9 cellular contexts compared by ENCODE assay signal in the genomic region with DNA sequence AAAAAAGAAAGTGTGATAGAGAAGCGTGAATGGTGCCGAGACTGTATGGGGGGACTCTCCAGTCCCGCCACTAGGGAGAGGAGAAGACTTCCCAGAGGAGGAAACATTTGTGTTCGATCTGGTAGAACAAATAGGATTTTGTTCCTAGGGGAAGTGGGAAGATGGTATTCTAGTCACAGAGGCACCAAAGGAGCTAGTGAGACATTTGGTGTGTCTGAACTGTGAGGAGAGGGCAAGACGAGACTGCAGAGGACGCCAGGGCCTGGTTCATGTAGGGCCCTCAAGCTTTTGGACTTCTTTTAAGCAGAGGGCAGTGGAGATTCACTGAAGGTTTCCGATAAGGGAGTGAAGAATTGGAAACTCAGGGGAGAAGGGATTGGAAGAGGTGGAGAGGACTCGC. TPM values are rescaled to one million over a fixed set of nuclear protein-coding genes. Genes with fewer than 3 reads are reported as not detected.
DNase-seq lines count a peak whose midpoint lies in the region; ATAC-seq and TF ChIP-seq lines count a peak whose summit lies in the region.
"Had no signal": no experiment of that assay in that cellular context is flagged by ENCODE, and none has a peak within 500 bp of the region (broad histone marks: within the 10 kb centered on the region; RNA-seq: fewer than 3 reads in every experiment).

No MANE protein-coding gene starts in this region.

- H2AFZ ChIP-seq in Karpas-422 (ENCODE audit: low read length): no peak overlapping the region

- no peaks in the 10 kb centered on the region for H3K9me2 ChIP-seq in Karpas-422 (replicated peaks; ENCODE audit: insufficient read depth, low read length)

- H3K4me1 ChIP-seq in testis: peaks cover 58% of the 10 kb centered on the region
- peaks cover 10% of the 10 kb centered on the region for H3K4me1 ChIP-seq in prostate gland (replicated peaks)
- peaks cover 32% of the 10 kb centered on the region for H3K4me1 ChIP-seq in Karpas-422 (ENCODE audit: low read length)

- H3K4me3 ChIP-seq in testis (no peak overlapping the region), prostate gland (no peak overlapping the region), Karpas-422 (ENCODE audit: low read length) (no peak overlapping the region)
- H3K4me3 ChIP-seq: GM12878 had no signal

- no peaks in the 10 kb centered on the region for H3K9me3 Mint-ChIP-seq in activated CD4-positive, alpha-beta T cell treated with anti-CD3 and anti-CD28 coated beads, Interleukin-2, amount 10 ng/mL, durations not matched to agents 7 days and 5 days
- no peaks in the 10 kb centered on the region for H3K9me3 Mint-ChIP-seq in activated naive CD8-positive, alpha-beta T cell treated with anti-CD3 and anti-CD28 coated beads, Interleukin-2, amount 50 U/mL, for 24 hours
- no peaks in the 10 kb centered on the region for H3K9me3 Mint-ChIP-seq in memory B cell

- H3K27ac ChIP-seq in testis (peak overlapping the region; percentile 32 to 39), prostate gland (no peak overlapping the region), Karpas-422 (ENCODE audit: low read length) (no peak overlapping the region)

- no peaks in the 10 kb centered on the region for H3K79me2 ChIP-seq in Karpas-422 (ENCODE audit: low read length)

- H3K9ac ChIP-seq in Karpas-422 (ENCODE audit: low read length): no peak overlapping the region

- TF ChIP-seq CTCF in testis (IDR thresholded peaks at IDR 0.05) (no peak), prostate gland (IDR thresholded peaks at IDR 0.05) (no peak)

- H3K9me3 ChIP-seq in testis: no peaks in the 10 kb centered on the region
- H3K9me3 ChIP-seq in prostate gland: no peaks in the 10 kb centered on the region
- H3K9me3 ChIP-seq in Karpas-422 (ENCODE audit: low read length): no peaks in the 10 kb centered on the region

- no peak for ATAC-seq in activated naive CD8-positive, alpha-beta T cell treated with anti-CD3 and anti-CD28 coated beads, Interleukin-2, amount 50 U/mL, for 24 hours
- no peak for ATAC-seq in memory B cell (ENCODE audit: low read depth)

- H3K27me3 ChIP-seq in testis: no peaks in the 10 kb centered on the region
- H3K27me3 ChIP-seq in prostate gland (replicated peaks; ENCODE audit: insufficient read depth): no peaks in the 10 kb centered on the region
- H3K27me3 ChIP-seq in Karpas-422 (ENCODE audit: low read length): no peaks in the 10 kb centered on the region

- no peak overlapping the region for H3K4me2 ChIP-seq in Karpas-422 (ENCODE audit: low read depth, low read length, poor library complexity, severe bottlenecking)

- no peaks in the 10 kb centered on the region for H4K20me1 ChIP-seq in Karpas-422 (ENCODE audit: insufficient read depth, low read depth, low read length)

- POLR2A ChIA-PET in activated CD4-positive, alpha-beta T cell treated with anti-CD3 and anti-CD28 coated beads, Interleukin-2, amount 10 ng/mL, durations not matched to agents 7 days and 5 days (lab: Charles Lee): interaction anchor here (0.7 to 4.4 kb wide), 2 partner anchors 8 to 89 kb away, joined by 7 to 31 read pairs; no protein-coding TSS in a partner anchor

- H3K27me3 Mint-ChIP-seq in activated CD4-positive, alpha-beta T cell treated with anti-CD3 and anti-CD28 coated beads, Interleukin-2, amount 10 ng/mL, durations not matched to agents 7 days and 5 days: no peaks in the 10 kb centered on the region
- no peaks in the 10 kb centered on the region for H3K27me3 Mint-ChIP-seq in activated naive CD8-positive, alpha-beta T cell treated with anti-CD3 and anti-CD28 coated beads, Interleukin-2, amount 50 U/mL, for 24 hours
- no peaks in the 10 kb centered on the region for H3K27me3 Mint-ChIP-seq in memory B cell

- intact Hi-C loops in testis (cut with DNase I; ENCODE audit: low total_unique reads) (no loop called here), prostate gland (cut with DNase I) (no loop called here)

- no peak for DNase-seq in activated CD4-positive, alpha-beta T cell treated with anti-CD3 and anti-CD28 coated beads, Interleukin-2, amount 10 ng/mL, durations not matched to agents 7 days and 5 days
- no peak for DNase-seq in activated CD4-positive, alpha-beta T cell treated with anti-CD3 and anti-CD28 coated beads for 1 hour
- no peak for DNase-seq in activated naive CD8-positive, alpha-beta T cell treated with anti-CD3 and anti-CD28 coated beads, Interleukin-2, amount 50 U/mL, for 24 hours
- DNase-seq in memory B cell (ENCODE audit: low spot score in 2 of 2): no peak
- no peak for DNase-seq in testis
- DNase-seq in prostate gland (ENCODE audit: low spot score): no peak
- DNase-seq in Karpas-422: no peak
- no peak for DNase-seq in DMS79 treated with DMSO at 0.1 percent for 48 hours (lab: John Stamatoyannopoulos, UW)

- H3K27ac Mint-ChIP-seq in activated CD4-positive, alpha-beta T cell treated with anti-CD3 and anti-CD28 coated beads, Interleukin-2, amount 10 ng/mL, durations not matched to agents 7 days and 5 days: peak overlapping the region; percentile 100
- H3K27ac Mint-ChIP-seq in activated naive CD8-positive, alpha-beta T cell treated with anti-CD3 and anti-CD28 coated beads, Interleukin-2, amount 50 U/mL, for 24 hours: peak overlapping the region; percentile 100
- H3K27ac Mint-ChIP-seq in memory B cell: no peak overlapping the region

- H3K4me1 Mint-ChIP-seq in activated CD4-positive, alpha-beta T cell treated with anti-CD3 and anti-CD28 coated beads, Interleukin-2, amount 10 ng/mL, durations not matched to agents 7 days and 5 days: peaks cover 78% of the 10 kb centered on the region
- peaks cover 87% of the 10 kb centered on the region for H3K4me1 Mint-ChIP-seq in activated naive CD8-positive, alpha-beta T cell treated with anti-CD3 and anti-CD28 coated beads, Interleukin-2, amount 50 U/mL, for 24 hours
- peaks cover 55% of the 10 kb centered on the region for H3K4me1 Mint-ChIP-seq in memory B cell

- CTCF ChIA-PET in activated CD4-positive, alpha-beta T cell treated with anti-CD3 and anti-CD28 coated beads, Interleukin-2, amount 10 ng/mL, durations not matched to agents 7 days and 5 days (lab: Charles Lee): interaction anchor here (0.6 to 1.4 kb wide), 4 partner anchors 9 to 84 kb away, joined by 3 to 4 read pairs (median 3); partner anchors contain the start of gene PLK3

- 48 to 50% methylated on average over 8 of the region's 8 CpGs for WGBS in testis, 2 donors
- WGBS in prostate gland: 80% methylated on average over 8 of the region's 8 CpGs

- TF ChIP-seq POLR2A in testis (IDR thresholded peaks at IDR 0.05): no peak
- no peak for TF ChIP-seq POLR2A in prostate gland (IDR thresholded peaks at IDR 0.05)

- H3K4me3 Mint-ChIP-seq in activated CD4-positive, alpha-beta T cell treated with anti-CD3 and anti-CD28 coated beads, Interleukin-2, amount 10 ng/mL, durations not matched to agents 7 days and 5 days: no peak overlapping the region
- peak overlapping the region; percentile 82 for H3K4me3 Mint-ChIP-seq in activated naive CD8-positive, alpha-beta T cell treated with anti-CD3 and anti-CD28 coated beads, Interleukin-2, amount 50 U/mL, for 24 hours
- H3K4me3 Mint-ChIP-seq in memory B cell: peak overlapping the region; percentile 16

- H3K36me3 Mint-ChIP-seq in activated CD4-positive, alpha-beta T cell treated with anti-CD3 and anti-CD28 coated beads, Interleukin-2, amount 10 ng/mL, durations not matched to agents 7 days and 5 days (ENCODE audit: low read depth): peaks cover 50% of the 10 kb centered on the region
- peaks cover 36% of the 10 kb centered on the region for H3K36me3 Mint-ChIP-seq in activated naive CD8-positive, alpha-beta T cell treated with anti-CD3 and anti-CD28 coated beads, Interleukin-2, amount 50 U/mL, for 24 hours (ENCODE audit: low read depth)
- no peaks in the 10 kb centered on the region for H3K36me3 Mint-ChIP-seq in memory B cell

- no peaks in the 10 kb centered on the region for H3K36me3 ChIP-seq in testis (ENCODE audit: low read depth, missing control alignments)
- H3K36me3 ChIP-seq in prostate gland: no peaks in the 10 kb centered on the region
- no peaks in the 10 kb centered on the region for H3K36me3 ChIP-seq in Karpas-422 (ENCODE audit: insufficient read depth, low read length)

RNA-seq across cellular contexts. Expression of gene BTBD19, which starts 2.9 kb away (rescaled TPM):
- 1 to 10 TPM; 6.0 to 7.7 TPM for total RNA-seq in activated CD4-positive, alpha-beta T cell treated with anti-CD3 and anti-CD28 coated beads, Interleukin-2, amount 10 ng/mL, durations not matched to agents 7 days and 5 days
- total RNA-seq in testis: 10 to 100 TPM; 10.2 to 14.1 TPM
- polyA plus RNA-seq in testis (ENCODE audit: insufficient read depth, low read depth, low replicate concordance): 5.4 TPM
- 10 to 100 TPM in 1 of 2 donors, under 1 TPM in 1; 0.50 to 10.5 TPM for total RNA-seq in prostate gland
- total RNA-seq in Karpas-422 (2014; rRNA removed; shearing (Covaris generic); ENCODE audit: low replicate concordance): 0.69 and 0.75 TPM in 2 replicates

RNA-seq across cellular contexts. Expression of gene DYNLT4, which starts 4.1 kb away (rescaled TPM):
- under 1 TPM; 0.47 to 0.83 TPM for total RNA-seq in activated CD4-positive, alpha-beta T cell treated with anti-CD3 and anti-CD28 coated beads, Interleukin-2, amount 10 ng/mL, durations not matched to agents 7 days and 5 days
- total RNA-seq in testis (1 to 10 TPM; 3.2 to 4.0 TPM), prostate gland (1 to 10 TPM in 1 of 2 donors, not detected in 1; 4.0 TPM)
- polyA plus RNA-seq in testis (ENCODE audit: insufficient read depth, low read depth, low replicate concordance): 0.47 TPM
- not detected in 2 replicates for total RNA-seq in Karpas-422 (2014; rRNA removed; shearing (Covaris generic); ENCODE audit: low replicate concordance)

RNA-seq across cellular contexts. Expression of gene PLK3, which starts 11.1 kb away (rescaled TPM):
- 10 to 100 TPM; 54.3 to 57.5 TPM for total RNA-seq in activated CD4-positive, alpha-beta T cell treated with anti-CD3 and anti-CD28 coated beads, Interleukin-2, amount 10 ng/mL, durations not matched to agents 7 days and 5 days
- total RNA-seq in testis (10 to 100 TPM; 16.4 to 17.2 TPM), prostate gland (10 to 100 TPM in 1 of 2 donors, 1 to 10 TPM in 1; 5.2 to 15.5 TPM)
- 7.2 TPM for polyA plus RNA-seq in testis (ENCODE audit: insufficient read depth, low read depth, low replicate concordance)
- total RNA-seq in Karpas-422 (2014; rRNA removed; shearing (Covaris generic); ENCODE audit: low replicate concordance): 11.8 and 18.2 TPM in 2 replicates

RNA-seq across cellular contexts. Expression of gene BEST4, which starts 23.3 kb away (rescaled TPM):
- total RNA-seq in activated CD4-positive, alpha-beta T cell treated with anti-CD3 and anti-CD28 coated beads, Interleukin-2, amount 10 ng/mL, durations not matched to agents 7 days and 5 days: under 1 TPM; 0.42 to 0.55 TPM
- total RNA-seq in testis: 1 to 10 TPM; 1.1 to 1.7 TPM
- polyA plus RNA-seq in testis (ENCODE audit: insufficient read depth, low read depth, low replicate concordance): 0.79 TPM
- total RNA-seq in prostate gland: not detected
- total RNA-seq in Karpas-422 (2014; rRNA removed; shearing (Covaris generic); ENCODE audit: low replicate concordance): 1.0 and 1.3 TPM in 2 replicates

RNA-seq across cellular contexts. Expression of gene PTCH2, which starts 31.8 kb away (rescaled TPM):
- under 1 TPM; 0.92 to 0.94 TPM for total RNA-seq in activated CD4-positive, alpha-beta T cell treated with anti-CD3 and anti-CD28 coated beads, Interleukin-2, amount 10 ng/mL, durations not matched to agents 7 days and 5 days
- 10 to 100 TPM; 36.8 to 47.8 TPM for total RNA-seq in testis
- 15.2 TPM for polyA plus RNA-seq in testis (ENCODE audit: insufficient read depth, low read depth, low replicate concordance)
- 10 to 100 TPM in 1 of 2 donors, under 1 TPM in 1; 0.32 to 31.9 TPM for total RNA-seq in prostate gland
- total RNA-seq in Karpas-422 (2014; rRNA removed; shearing (Covaris generic); ENCODE audit: low replicate concordance): 0.04 and 0.43 TPM in 2 replicates

Comparison
In these comparisons a context has a peak if more than half of its experiments do, and no peak if none do; other contexts are left out.
1. H3K27ac ChIP-seq: peak in testis (2 of 2); none in prostate gland (0 of 2) and Karpas-422 (single experiment).